In genomic region chr4:41438564-41438963, GRCh38 we compare ENCODE assay signal across 22 cellular contexts.
DNase-seq lines count a peak whose midpoint lies in the region; ATAC-seq, FAIRE-seq and TF ChIP-seq lines count a peak whose summit lies in the region.
"Had no signal": no experiment of that assay in that cellular context is flagged by ENCODE, and none has a peak within 500 bp of the region (broad histone marks: within the 10 kb centered on the region; RNA-seq: fewer than 3 reads in every experiment).

No MANE protein-coding gene starts in this region.

- FAIRE-seq in bronchial epithelial cell (lab: Jason Lieb, UNC), result no peak
- FAIRE-seq: A204.1, astrocyte, pancreas, small intestine had no signal

- 96 to 98% (median 97%) methylated on average over 8 of the region's 8 CpGs for WGBS in heart left ventricle, 4 donors
- no CpG with 5 or more reads among the region's 8 CpGs for WGBS in mesendoderm (ENCODE audit: extremely low coverage, insufficient coverage, low lambda C conversion rate)
- WGBS in testis, 2 donors, result 90 to 98% methylated on average over 8 of the region's 8 CpGs

- TF ChIP-seq POLR2A in heart left ventricle (IDR thresholded peaks at IDR 0.05) (no peak), testis (IDR thresholded peaks at IDR 0.05) (no peak)

- no peaks in the 10 kb centered on the region for H3K9me3 ChIP-seq in heart left ventricle
- no peaks in the 10 kb centered on the region for H3K9me3 ChIP-seq in upper lobe of right lung
- H3K9me3 ChIP-seq in testis, result no peaks in the 10 kb centered on the region
- H3K9me3 ChIP-seq: colonic mucosa, pancreas, thoracic aorta had no signal

- no peak overlapping the region for H3K9ac ChIP-seq in mesendoderm (ENCODE audit: low read length)

- no peak overlapping the region for H3K4ac ChIP-seq in mesendoderm (ENCODE audit: low read depth, low read length)

- H3K4me3 ChIP-seq in heart left ventricle, result no peak overlapping the region
- no peak overlapping the region for H3K4me3 ChIP-seq in bronchial epithelial cell (ENCODE audit: low read depth, low read length)
- H3K4me3 ChIP-seq in mesendoderm (ENCODE audit: low read length), result no peak overlapping the region
- no peak overlapping the region for H3K4me3 ChIP-seq in upper lobe of right lung
- no peak overlapping the region for H3K4me3 ChIP-seq in testis
- H3K4me3 ChIP-seq: colonic mucosa, pancreas, thoracic aorta had no signal

- TF ChIP-seq CTCF in heart left ventricle (IDR thresholded peaks at IDR 0.05) (no peak), bronchial epithelial cell (IDR thresholded peaks at IDR 0.05; ENCODE audit: insufficient read depth, low read length, severe bottlenecking) (no peak), upper lobe of right lung (IDR thresholded peaks at IDR 0.05) (no peak), testis (IDR thresholded peaks at IDR 0.05) (no peak)

- DNase-seq in heart left ventricle, result no peak
- DNase-seq in cardiac septum (ENCODE audit: low spot score), result no peak
- DNase-seq in bronchial epithelial cell (ENCODE audit: low read depth), result peak; percentile 50
- no peak for DNase-seq in mesendoderm
- DNase-seq in upper lobe of right lung, result no peak
- no peak for DNase-seq in NCI-H69 (lab: John Stamatoyannopoulos, UW)
- no peak for DNase-seq in testis
- no peak for DNase-seq in DMS53 treated with DMSO at 0.1 percent for 48 hours (lab: John Stamatoyannopoulos, UW; ENCODE audit: unreplicated experiment)
- DNase-seq: activated naive CD4-positive, alpha-beta T cell treated with Interleukin-2 at 50 U/mL for 16 hours; CD4-positive, alpha-beta T cell; colonic mucosa; DMS79; left ventricle myocardium superior; NCI-H1436; NCI-H2171 treated with DMSO at 0.1 percent for 48 hours; NK-92 treated with Interleukin-12 subunit alpha and Interleukin-12 subunit beta, amount 100 ng/mL, for 24 hours; pancreas; small intestine; stimulated activated CD4-positive, alpha-beta T cell treated with anti-CD3 and anti-CD28 coated beads, Interleukin-4, amount 100 ng/mL, for 4 hours had no signal

- peaks cover 3 to 67% (median 41%) of the 10 kb centered on the region in 12 donors for H3K4me1 ChIP-seq in heart left ventricle
- H3K4me1 ChIP-seq in mesendoderm (ENCODE audit: control insufficient read depth, low read depth, low read length), result no peaks in the 10 kb centered on the region
- H3K4me1 ChIP-seq in upper lobe of right lung, result peaks cover 40% of the 10 kb centered on the region
- H3K4me1 ChIP-seq in testis, result no peaks in the 10 kb centered on the region

- H3K79me1 ChIP-seq in mesendoderm (ENCODE audit: low read length), result no peaks in the 10 kb centered on the region

- no peaks in the 10 kb centered on the region for H3K27me3 ChIP-seq in heart left ventricle
- no peaks in the 10 kb centered on the region for H3K27me3 ChIP-seq in bronchial epithelial cell (ENCODE audit: control insufficient read depth, insufficient read depth, low read length)
- no peaks in the 10 kb centered on the region for H3K27me3 ChIP-seq in mesendoderm (ENCODE audit: insufficient read depth, low read length, poor library complexity)
- H3K27me3 ChIP-seq in upper lobe of right lung, result no peaks in the 10 kb centered on the region
- no peaks in the 10 kb centered on the region for H3K27me3 ChIP-seq in testis
- H3K27me3 ChIP-seq: colonic mucosa, pancreas had no signal

- H2BK5ac ChIP-seq in mesendoderm (ENCODE audit: low read length), result no peak overlapping the region

- no peak for ATAC-seq in heart left ventricle
- ATAC-seq in upper lobe of right lung, result no peak
- ATAC-seq: left ventricle myocardium superior, pancreas had no signal

- H3K36me3 ChIP-seq in heart left ventricle (no peaks in the 10 kb centered on the region), bronchial epithelial cell (ENCODE audit: control insufficient read depth, insufficient read depth, low read length) (no peaks in the 10 kb centered on the region), mesendoderm (ENCODE audit: control insufficient read depth, insufficient read depth, low read length) (no peaks in the 10 kb centered on the region), upper lobe of right lung (no peaks in the 10 kb centered on the region), testis (ENCODE audit: low read depth, missing control alignments) (no peaks in the 10 kb centered on the region)
- H3K36me3 ChIP-seq: colonic mucosa, pancreas, thoracic aorta had no signal

- H3K56ac ChIP-seq in mesendoderm (ENCODE audit: low read length), result no peak overlapping the region

- H2BK15ac ChIP-seq in mesendoderm (replicated peaks; ENCODE audit: low read depth), result no peak overlapping the region

- H2AK5ac ChIP-seq in mesendoderm (ENCODE audit: low read length), result peak overlapping the region; percentile 76

- H3K18ac ChIP-seq in mesendoderm (ENCODE audit: low read length), result no peak overlapping the region

- peak overlapping the region in 7 of 12 donors; percentile 4 to 93 (median 80) for H3K27ac ChIP-seq in heart left ventricle
- no peak overlapping the region for H3K27ac ChIP-seq in mesendoderm (ENCODE audit: low read depth, low read length)
- peak overlapping the region; percentile 34 for H3K27ac ChIP-seq in upper lobe of right lung
- no peak overlapping the region for H3K27ac ChIP-seq in testis
- H3K27ac ChIP-seq: colonic mucosa, pancreas, thoracic aorta had no signal

- H3K79me2 ChIP-seq in mesendoderm (ENCODE audit: control insufficient read depth, insufficient read depth, low read length), result no peaks in the 10 kb centered on the region

- no peak overlapping the region for H3K4me2 ChIP-seq in mesendoderm (ENCODE audit: low read length)

- H4K5ac ChIP-seq in mesendoderm (ENCODE audit: low read length), result no peak overlapping the region

- no peak overlapping the region for H4K8ac ChIP-seq in mesendoderm (ENCODE audit: low read depth, low read length)

- H3K23ac ChIP-seq in mesendoderm (ENCODE audit: low read length), result no peak overlapping the region

- intact Hi-C loops in heart left ventricle (cut with DNase I) (loop anchor here in 4 of 10 donors (5.0 to 10.0 kb wide), 2 partner anchors 76 to 206 kb away; no protein-coding TSS in a partner anchor), cardiac septum (cut with DNase I) (loop anchor here (5.0 kb wide), 2 partner anchors 76 to 174 kb away; no protein-coding TSS in a partner anchor), upper lobe of right lung (cut with DNase I) (no loop called here), testis (cut with DNase I; ENCODE audit: low total_unique reads) (no loop called here)

- no peak overlapping the region for H2BK120ac ChIP-seq in mesendoderm (ENCODE audit: low read depth, low read length)

Comparison
In these comparisons a context has a peak if more than half of its experiments do, and no peak if none do; other contexts are left out.
1. H3K27ac ChIP-seq: peak in heart left ventricle (7 of 12) and upper lobe of right lung (single experiment); none in mesendoderm (single experiment) and testis (0 of 2).